8 cellular contexts compared by ENCODE assay signal in genomic region chr16:85557976-85558589, GRCh38. TPM values are rescaled to one million over a fixed set of nuclear protein-coding genes. Genes with fewer than 3 reads are reported as not detected.
DNase-seq lines count a peak whose midpoint lies in the region; ATAC-seq, FAIRE-seq and TF ChIP-seq lines count a peak whose summit lies in the region.

No MANE protein-coding gene starts in this region.

- no peaks in the 10 kb centered on the region for H3K36me3 ChIP-seq in GM12878 (ENCODE audit: control insufficient read depth in 2 of 2, insufficient read depth in 2 of 2, low read length in 1 of 2)
- H3K36me3 ChIP-seq in lung (ENCODE audit: control insufficient read depth in 2 of 2, insufficient read depth in 2 of 2, low read length in 2 of 2) = no peaks in the 10 kb centered on the region

- H3K9me3 ChIP-seq in GM12878 (replicated peaks; ENCODE audit: control insufficient read depth, insufficient read depth, low read length) (no peaks in the 10 kb centered on the region), lung (ENCODE audit: control insufficient read depth in 2 of 2, insufficient read depth in 1 of 2, low read length in 1 of 2) (no peaks in the 10 kb centered on the region)

- no peak for FAIRE-seq in GM12878 (lab: Jason Lieb, UNC)

- H3K79me2 ChIP-seq in GM12878 (ENCODE audit: control insufficient read depth, insufficient read depth, low read length) = peaks cover 81% of the 10 kb centered on the region

- peaks cover 16% of the 10 kb centered on the region for H4K20me1 ChIP-seq in GM12878 (ENCODE audit: control insufficient read depth, insufficient read depth)

- no peak overlapping the region for H2AFZ ChIP-seq in GM12878 (ENCODE audit: control insufficient read depth, low read depth, low read length)

- peak in 2 of 3 experiments; percentile 9 to 24; a peak in 3 of 6 replicates for TF ChIP-seq CTCF in GM12878 (IDR thresholded peaks at IDR 0.05 in 2 of 3, conservative IDR thresholded peaks at IDR 0.05 in 1 of 3; ENCODE audit: control insufficient read depth in 2 of 3, extremely low read depth in 1 of 3, insufficient read depth in 1 of 3, low read depth in 3 of 3, low read length in 3 of 3)
- TF ChIP-seq CTCF in lung (IDR thresholded peaks at IDR 0.05; ENCODE audit: control extremely low read depth, extremely low read depth) = no peak

- TSS peak; percentile 52 for BruUV-seq in GM12878 (replicated peaks; lab: Mats Ljungman, UMichigan)

- DNase-seq in GM03348 (ENCODE audit: low spot score) = peak; percentile 39
- DNase-seq in NCI-H1436 (lab: John Stamatoyannopoulos, UW) = peak; percentile 83
- DNase-seq in GM12878 (ENCODE audit: low read depth, low spot score) = no peak
- DNase-seq in lung (ENCODE audit: low spot score) = peak; percentile 67
- no peak for DNase-seq in DMS114 treated with DMSO at 0.1 percent for 48 hours (lab: John Stamatoyannopoulos, UW; ENCODE audit: unreplicated experiment)
- no peak for DNase-seq in NCI-H1694 (lab: John Stamatoyannopoulos, UW)
- no peak for DNase-seq in head of caudate nucleus

- intact Hi-C loops in GM12878 (cut with micrococcal nuclease; ENCODE audit: unreplicated experiment) = loop anchor here (5.0 to 10.0 kb wide), 2 partner anchors 113 to 199 kb away; no protein-coding TSS in a partner anchor
- intact Hi-C loops in head of caudate nucleus (cut with DNase I) = no loop called here

- H3K4me2 ChIP-seq in GM12878 (ENCODE audit: control insufficient read depth, insufficient read depth) = peak overlapping the region; percentile 82

- no peak for TF ChIP-seq EP300 in GM12878 (IDR thresholded peaks at IDR 0.05; ENCODE audit: borderline replicate concordance in 1 of 2, control insufficient read depth in 1 of 2, low read depth in 2 of 2, low read length in 2 of 2)

- H3K4me3 ChIP-seq in GM12878 (peak overlapping the region; percentile 95), lung (no peak overlapping the region)

- TF ChIP-seq RAD21 in GM12878 (IDR thresholded peaks at IDR 0.05; ENCODE audit: insufficient read depth, low read depth, low read length) = peak; percentile 47

- H3K27ac ChIP-seq in GM12878 (ENCODE audit: control insufficient read depth, insufficient read depth) (peak overlapping the region; percentile 97), lung (ENCODE audit: low read depth in 1 of 2, low read length in 1 of 2) (peak overlapping the region in 1 of 2 donors; percentile 76)

- CTCF ChIA-PET in GM12878 (lab: Yijun Ruan, JAX) = interaction anchor here (0.6 to 5.1 kb wide), 13 partner anchors 11 to 187 kb away, joined by 3 to 52 read pairs (median 5); no protein-coding TSS in a partner anchor

- H3K27me3 ChIP-seq in GM12878 (replicated peaks in 1 of 2; ENCODE audit: control insufficient read depth in 2 of 2, insufficient read depth in 2 of 2, low read length in 1 of 2) (no peaks in the 10 kb centered on the region), lung (ENCODE audit: control insufficient read depth, insufficient read depth) (no peaks in the 10 kb centered on the region)

- peaks cover 12% of the 10 kb centered on the region for H3K4me1 ChIP-seq in GM12878 (ENCODE audit: control insufficient read depth, insufficient read depth, low read length)
- H3K4me1 ChIP-seq in lung (ENCODE audit: control insufficient read depth in 2 of 2, insufficient read depth in 2 of 2, low read length in 2 of 2) = peaks cover 8 to 20% of the 10 kb centered on the region in 2 donors

- no peak for ATAC-seq in GM12878
- ATAC-seq in lung (ENCODE audit: insufficient read depth, low FRiP score) = no peak
- ATAC-seq in GM19455 (IDR thresholded peaks at IDR 0.05; ENCODE audit: unreplicated experiment) = no peak

- in situ Hi-C loops in GM12878 (cut with MboI) = loop anchor here (10.0 to 25.0 kb wide), 2 partner anchors 447 to 946 kb away; partner anchors contain the start of gene COTL1

- RAD21 ChIA-PET in GM12878 (lab: Charles Lee; ENCODE audit: unreplicated experiment) = interaction anchor here (0.8 to 4.5 kb wide), 9 partner anchors 10 to 110 kb away, joined by 3 to 85 read pairs (median 8); partner anchors contain the start of gene GSE1

- POLR2A ChIA-PET in GM12878 (lab: Charles Lee) = interaction anchor here (0.5 to 4.2 kb wide), 7 partner anchors 12 to 967 kb away, joined by 3 to 53 read pairs (median 4); partner anchors contain the start of gene GSE1

- H3K9ac ChIP-seq in GM12878 (ENCODE audit: control insufficient read depth, insufficient read depth, low read length) = peak overlapping the region; percentile 83

- WGBS in GM12878 (ENCODE audit: insufficient coverage, insufficient replicate concordance, low lambda C conversion rate, missing lambda C conversion rate) = 7% methylated on average over 12 of the region's 12 CpGs
- WGBS in lung, 2 donors = 11 to 16% methylated on average over 12 of the region's 12 CpGs

- SMC1A ChIA-PET in GM12878 (lab: Charles Lee; ENCODE audit: uncharacterized antibody, unreplicated experiment) = interaction anchor here (1.0 to 4.2 kb wide), 10 partner anchors 11 to 952 kb away, joined by 3 to 73 read pairs (median 4); no protein-coding TSS in a partner anchor

- no peak for TF ChIP-seq POLR2A in GM12878 (IDR thresholded peaks at IDR 0.05; ENCODE audit: low read depth, low read length)

TF ChIP-seq in GM12878, 131 proteins besides CTCF, POLR2A, EP300 and RAD21 (continues in another document):
- TF ChIP-seq IKZF1 (conservative IDR thresholded peaks at IDR 0.05) (no peak; the same call in 1 of the 2 replicates), EZH2 (IDR thresholded peaks at IDR 0.05; ENCODE audit: borderline replicate concordance, control insufficient read depth, low read depth, low read length) (no peak), ZZZ3 (IDR thresholded peaks at IDR 0.05; ENCODE audit: control insufficient read depth, insufficient read length, low read depth) (no peak), ZBTB4 (CRISPR knock-in tag; IDR thresholded peaks at IDR 0.05) (no peak), SMC3 (IDR thresholded peaks at IDR 0.05; ENCODE audit: borderline replicate concordance, low read length) (no peak; the same call in 1 of the 2 replicates), NFXL1 (IDR thresholded peaks at IDR 0.05; ENCODE audit: borderline replicate concordance) (no peak), KDM1A (IDR thresholded peaks at IDR 0.05; ENCODE audit: borderline replicate concordance) (no peak), KAT2A (conservative IDR thresholded peaks at IDR 0.05; ENCODE audit: control insufficient read depth, low read depth, low read length) (no peak), IKZF2 (IDR thresholded peaks at IDR 0.05) (no peak), RELB (IDR thresholded peaks at IDR 0.05; ENCODE audit: low read depth) (no peak), FOS (IDR thresholded peaks at IDR 0.05; ENCODE audit: borderline replicate concordance, extremely low read depth, insufficient read length) (no peak)

RNA-seq across cellular contexts. Expression of gene GSE1, which starts 55.0 kb away (rescaled TPM):
- 259 and 283 TPM in 2 replicates for total RNA-seq in GM12878 (2013; cell fraction: nucleolus; rRNA removed)
- total RNA-seq in GM12878 (2014; rRNA removed) (19.1 and 19.2 TPM in 2 replicates), GM12878 (2014; rRNA removed; fragmentation: Illumina TruSeq; extraction: Trizol) (11.9 and 12.3 TPM in 2 replicates), GM12878 (2021) (49.8 and 58.7 TPM in 2 replicates), lung (100 to 1,000 TPM; 115 to 122 TPM)
- polyA plus RNA-seq in GM12878 (2011; ENCODE audit: low read depth) = 11.7 TPM
- polyA plus RNA-seq in GM12878 (2011; rRNA removed) (16.1 and 19.8 TPM in 2 replicates), GM12878 (2014; fragmentation: Illumina TruSeq; extraction: Trizol) (27.1 and 31.1 TPM in 2 replicates), GM12878 (2014; fragmentation: Nextera tagmentation; extraction: Ambion mirVana) (1 to 10 TPM; 4.6 to 5.1 TPM), GM12878 (2014; rRNA removed) (26.8 and 28.1 TPM in 2 replicates), GM12878 (2016; fragmentation: Nextera tagmentation; extraction: Ambion mirVana) (10 to 100 TPM; 14.6 to 17.3 TPM), lung (10 to 100 TPM; 21.3 to 34.0 TPM)
- polyA plus RNA-seq in GM12878 (2011; cell fraction: cytosol; rRNA removed) = 15.1 and 20.5 TPM in 2 replicates
- 112 and 143 TPM in 2 replicates for polyA plus RNA-seq in GM12878 (2011; cell fraction: nucleus; rRNA removed)
- 23.5 and 23.9 TPM in 2 replicates for polyA plus RNA-seq in GM12878 (2012)
- 22.6 and 35.7 TPM in 2 replicates for polyA minus RNA-seq in GM12878 (2011; rRNA and poly(A)+ RNA removed)
- 19.0 and 21.0 TPM in 2 replicates for polyA minus RNA-seq in GM12878 (2011; cell fraction: cytosol; rRNA and poly(A)+ RNA removed)
- 33.7 and 54.0 TPM in 2 replicates for polyA minus RNA-seq in GM12878 (2011; cell fraction: nucleus; rRNA and poly(A)+ RNA removed)

Comparison
In these comparisons a context has a peak if more than half of its experiments do, and no peak if none do; other contexts are left out.
1. DNase-seq: peak in GM03348 (single experiment), NCI-H1436 (single experiment) and lung (single experiment); none in GM12878 (single experiment), DMS114 treated with DMSO at 0.1 percent for 48 hours (single experiment), NCI-H1694 (single experiment) and head of caudate nucleus (0 of 42).